Comparison of ENCODE assay signal across 8 cellular contexts in the genomic region with DNA sequence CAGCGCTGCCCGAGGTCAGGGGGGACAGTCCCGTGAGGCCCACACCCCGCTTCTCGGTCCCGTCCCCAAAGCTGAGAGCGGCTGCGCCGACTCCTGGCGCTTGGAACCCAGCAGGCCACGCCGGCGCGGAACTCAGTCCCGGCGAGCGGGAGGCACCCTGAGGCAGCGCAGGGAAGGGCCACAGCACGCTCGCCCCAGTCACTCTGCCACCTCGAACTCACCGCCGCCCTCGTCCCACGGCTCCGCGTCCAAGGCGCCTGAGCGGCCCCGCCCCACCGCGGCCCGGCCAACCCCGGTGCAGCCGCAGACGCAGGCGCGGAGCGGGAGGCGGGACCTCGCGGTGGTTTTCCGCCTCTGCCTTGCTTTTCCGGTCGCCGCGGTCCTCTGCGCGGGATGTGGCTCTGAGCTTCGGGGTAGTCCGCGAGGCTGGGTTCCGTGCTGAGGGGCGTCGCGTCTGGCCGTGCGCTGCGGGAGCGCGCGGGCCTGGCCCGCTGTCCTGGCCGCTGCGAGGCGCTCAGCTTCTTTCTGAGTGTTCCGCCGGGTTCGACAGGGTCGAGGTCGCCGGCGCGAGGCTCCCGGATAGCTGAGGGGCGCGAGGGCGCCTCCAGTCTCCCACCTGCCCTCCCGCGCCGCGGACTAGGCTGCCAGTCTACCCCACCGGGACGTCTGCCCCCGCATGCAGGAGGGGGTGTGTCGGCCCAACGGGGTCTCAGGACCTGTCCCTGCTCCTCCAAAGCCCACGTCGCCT. TPM values are rescaled to one million over a fixed set of nuclear protein-coding genes. Genes with fewer than 3 reads are reported as not detected.
DNase-seq lines count a peak whose midpoint lies in the region; ATAC-seq and TF ChIP-seq lines count a peak whose summit lies in the region.

A gene with protein sequence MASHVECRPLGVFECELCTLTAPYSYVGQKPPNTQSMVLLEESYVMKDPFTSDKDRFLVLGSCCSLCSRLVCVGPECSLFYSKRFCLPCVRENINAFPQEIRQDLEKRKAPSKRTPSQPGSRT (minus strand): TSS at position 259 of the 748 bp plus-strand sequence. CDS start 2,009 bp downstream, outside the sequence.

- ATAC-seq in GM18907 (IDR thresholded peaks at IDR 0.05; ENCODE audit: unreplicated experiment) (peak; percentile 78), HG03139 (IDR thresholded peaks at IDR 0.05; ENCODE audit: unreplicated experiment) (peak; percentile 80), left colon (peak; percentile 94)

- H3K27ac ChIP-seq in coronary artery: peak within 1 kb of the TSS; percentile 77 to 95

- no peak for TF ChIP-seq CTCF in coronary artery (IDR thresholded peaks at IDR 0.05)

- peak within 1 kb of the TSS; percentile 98 for H3K4me3 ChIP-seq in coronary artery

- intact Hi-C loops in left colon (cut with DNase I, micrococcal nuclease): no loop called here

- DNase-seq in AG20443 (ENCODE audit: low spot score): peak; percentile 99
- peak; percentile 13 to 87 for DNase-seq in NCI-H446 (lab: John Stamatoyannopoulos, UW)
- peak; percentile 89 for DNase-seq in activated CD4-positive, alpha-beta T cell treated with anti-CD3 and anti-CD28 coated beads for 4 hours
- DNase-seq in coronary artery (ENCODE audit: low spot score): peak; percentile 90
- peak; percentile 91 to 96 for DNase-seq in left colon
- DNase-seq in stimulated activated CD4-positive, alpha-beta T cell treated with anti-CD3 and anti-CD28 coated beads, Interleukin-1b, Interleukin-23, amount 100 ng/mL, for 48 hours: peak; percentile 87

RNA-seq across cellular contexts. Expression of the gene that starts here (rescaled TPM):
- total RNA-seq in left colon: 1 to 10 TPM; 5.5 to 8.1 TPM

Comparison
In these comparisons a context has a peak if more than half of its experiments do, and no peak if none do; other contexts are left out.
1. Peak in every context shown above with its lines: DNase-seq, ATAC-seq, H3K4me3 ChIP-seq and H3K27ac ChIP-seq.